In the genomic region with DNA sequence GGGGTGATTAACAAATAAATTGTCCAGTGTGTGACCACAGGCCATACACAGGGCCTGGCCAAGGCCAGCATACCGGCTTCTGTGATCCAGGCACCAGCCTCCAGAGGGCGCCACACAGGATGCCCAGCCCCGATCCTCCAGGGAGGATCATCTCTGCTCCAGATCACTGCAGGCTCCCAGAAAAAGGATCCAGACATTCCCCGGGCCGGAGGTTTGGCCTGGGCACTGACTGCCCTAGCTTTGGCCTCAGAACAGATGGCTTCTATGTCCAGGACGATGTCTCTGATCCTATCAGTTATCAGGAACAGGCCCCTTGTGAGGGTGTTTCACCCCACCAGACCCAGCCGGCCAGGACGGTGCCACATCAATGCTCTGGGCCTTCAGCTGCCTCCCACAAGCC, we compare ENCODE assay signal across 8 cellular contexts.
DNase-seq lines count a peak whose midpoint lies in the region; ATAC-seq and TF ChIP-seq lines count a peak whose summit lies in the region.

No MANE protein-coding gene starts in this region.

- H3K9me3 Mint-ChIP-seq in activated naive CD4-positive, alpha-beta T cell treated with anti-CD3 and anti-CD28 coated beads, Interleukin-2, amount 50 U/mL, for 72 hours: no peaks in the 10 kb centered on the region
- H3K9me3 Mint-ChIP-seq in WTC11: no peaks in the 10 kb centered on the region

- H3K4me1 Mint-ChIP-seq in WTC11: peaks cover 40% of the 10 kb centered on the region

- ATAC-seq in activated naive CD4-positive, alpha-beta T cell treated with anti-CD3 and anti-CD28 coated beads, Interleukin-2, amount 50 U/mL, for 72 hours: peak; percentile 67 to 76
- ATAC-seq in WTC11: peak; percentile 68
- ATAC-seq in sciatic nerve: peak; percentile 40

- H3K4me3 Mint-ChIP-seq in WTC11: no peak overlapping the region

- POLR2A ChIA-PET in WTC11 (lab: Charles Lee): no interaction called here

- intact Hi-C loops in sciatic nerve (cut with DNase I): no loop called here

- H3K36me3 Mint-ChIP-seq in activated naive CD4-positive, alpha-beta T cell treated with anti-CD3 and anti-CD28 coated beads, Interleukin-2, amount 50 U/mL, for 72 hours: no peaks in the 10 kb centered on the region
- no peaks in the 10 kb centered on the region for H3K36me3 Mint-ChIP-seq in WTC11

- peak overlapping the region in 1 of 2 donors; percentile 56 for H3K27ac Mint-ChIP-seq in activated naive CD4-positive, alpha-beta T cell treated with anti-CD3 and anti-CD28 coated beads, Interleukin-2, amount 50 U/mL, for 72 hours
- no peak overlapping the region for H3K27ac Mint-ChIP-seq in WTC11

- DNase-seq in activated naive CD4-positive, alpha-beta T cell treated with anti-CD3 and anti-CD28 coated beads, Interleukin-2, amount 50 U/mL, for 72 hours (ENCODE audit: low spot score in 2 of 2): peak in 1 of 2 donors; percentile 60
- no peak for DNase-seq in activated naive CD4-positive, alpha-beta T cell (lab: John Stamatoyannopoulos, UW)
- peak; percentile 91 for DNase-seq in HuH-7 (ENCODE audit: low spot score)
- DNase-seq in WTC11 (ENCODE audit: low spot score): peak; percentile 82
- DNase-seq in germinal center (ENCODE audit: low spot score): peak; percentile 46
- no peak for DNase-seq in sciatic nerve (ENCODE audit: low spot score)
- DNase-seq in mesenteric fat pad (ENCODE audit: low spot score): no peak
- DNase-seq in NOMO-1 treated with DMSO at 0.1 percent for 48 hours (lab: John Stamatoyannopoulos, UW; ENCODE audit: unreplicated experiment): no peak

- CTCF ChIA-PET in WTC11 (lab: Charles Lee): interaction anchor here (0.5 to 1.9 kb wide), 11 partner anchors 9 to 228 kb away, joined by 3 to 9 read pairs (median 5); a partner anchor contains a TSS

- TF ChIP-seq CTCF in WTC11 (IDR thresholded peaks at IDR 0.05): peak; percentile 72

- no peaks in the 10 kb centered on the region for H3K27me3 Mint-ChIP-seq in WTC11 (ENCODE audit: low read depth)

TF ChIP-seq in WTC11, 78 proteins besides CTCF, POLR2A, EP300 and RAD21:
- peak; percentile 94 for TF ChIP-seq ZNF263 (CRISPR knock-in tag; IDR thresholded peaks at IDR 0.05; ENCODE audit: low read depth)
- TF ChIP-seq CREB1 (CRISPR knock-in tag; IDR thresholded peaks at IDR 0.05): no peak

Comparison
In these comparisons a context has a peak if more than half of its experiments do, and no peak if none do; other contexts are left out.
1. DNase-seq: peak in HuH-7 (single experiment), WTC11 (single experiment) and germinal center (single experiment); none in activated naive CD4-positive, alpha-beta T cell (0 of 4), sciatic nerve (single experiment), mesenteric fat pad (single experiment) and NOMO-1 treated with DMSO at 0.1 percent for 48 hours (single experiment).
2. Peak in every context shown above with its lines, with median percentiles within 50 percentile points of each other: ATAC-seq.